32 cellular contexts compared by ENCODE assay signal in the genomic region with DNA sequence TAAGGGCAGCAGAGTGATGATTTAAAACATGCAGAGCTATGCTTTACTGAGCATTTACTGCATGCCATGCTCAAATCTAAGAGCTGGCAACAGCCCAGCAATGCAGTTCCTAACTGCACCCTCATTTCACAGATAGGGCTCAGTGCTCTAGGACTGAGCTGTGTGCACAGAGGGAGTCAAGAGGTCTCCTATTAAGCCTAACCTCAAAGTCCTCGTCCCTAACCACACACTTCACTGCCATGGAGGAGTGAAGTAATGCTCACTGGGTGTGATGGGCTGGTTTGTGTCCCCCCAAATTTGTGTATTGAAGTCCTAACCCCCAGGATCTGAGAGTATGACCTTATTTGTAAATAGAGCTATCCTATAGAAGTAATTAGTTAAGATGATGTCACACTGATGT. TPM values are rescaled to one million over a fixed set of nuclear protein-coding genes. Genes with fewer than 3 reads are reported as not detected.
"Had no signal": no experiment of that assay in that cellular context is flagged by ENCODE, and none has a peak within 500 bp of the region (broad histone marks: within the 10 kb centered on the region; RNA-seq: fewer than 3 reads in every experiment).

No MANE protein-coding gene starts in this region.

- H3K36me3 Mint-ChIP-seq: T-cell had no signal

- H3K4me3 ChIP-seq: MG63, PC-9, SJCRH30, SK-N-MC had no signal

- H3K4me1 ChIP-seq: SJCRH30 had no signal

- H3K27me3 ChIP-seq: MG63 had no signal

- H2AFZ ChIP-seq: PC-9 had no signal

- H3K4me3 Mint-ChIP-seq: T-cell had no signal

- H3K9me3 ChIP-seq: MG63, SJCRH30 had no signal

- H3K4me2 ChIP-seq: PC-9 had no signal

- H3K27ac Mint-ChIP-seq: T-cell had no signal

- H3K9me3 Mint-ChIP-seq: T-cell had no signal

- H3K36me3 ChIP-seq: MG63, SJCRH30 had no signal

- H3K4me1 Mint-ChIP-seq: T-cell had no signal

- H3K27ac ChIP-seq: PC-9, RWPE1, SJCRH30, SK-N-MC had no signal

- DNase-seq: Kasumi-1, KG1, MG63, NCI-H1048, NCI-H1092 treated with DMSO at 0.1 percent for 48 hours, NCI-H1105 treated with DMSO at 0.1 percent for 48 hours, NCI-H1417, NCI-H1436, NCI-H146, NCI-H1694, NCI-H187 treated with DMSO at 0.1 percent for 48 hours, NCI-H2081, NCI-H2171 treated with DMSO at 0.1 percent for 48 hours, NCI-H2227 treated with DMSO at 0.1 percent for 48 hours, NCI-H345, NCI-H446, NCI-H510A treated with DMSO at 0.1 percent for 48 hours, NCI-H524 treated with DMSO at 0.1 percent for 48 hours, NCI-H526 treated with DMSO at 0.1 percent for 48 hours, NCI-H774, PC-9, SHP77, SIG-M5, SJCRH30, T-cell had no signal

- ATAC-seq: Panc1, Right ventricle myocardium inferior, SK-N-SH treated with all-trans-retinoic acid at 6 μM for 48 hours, T-cell had no signal

RNA-seq across cellular contexts. Expression of a gene that starts 25.9 kb away (rescaled TPM):
- total RNA-seq: OCI-LY7, PC-9, Right ventricle myocardium inferior, RPMI7951, SJCRH30, T-cell had no signal
